ENCODE assay signal across 1 cellular context in the genomic region with DNA sequence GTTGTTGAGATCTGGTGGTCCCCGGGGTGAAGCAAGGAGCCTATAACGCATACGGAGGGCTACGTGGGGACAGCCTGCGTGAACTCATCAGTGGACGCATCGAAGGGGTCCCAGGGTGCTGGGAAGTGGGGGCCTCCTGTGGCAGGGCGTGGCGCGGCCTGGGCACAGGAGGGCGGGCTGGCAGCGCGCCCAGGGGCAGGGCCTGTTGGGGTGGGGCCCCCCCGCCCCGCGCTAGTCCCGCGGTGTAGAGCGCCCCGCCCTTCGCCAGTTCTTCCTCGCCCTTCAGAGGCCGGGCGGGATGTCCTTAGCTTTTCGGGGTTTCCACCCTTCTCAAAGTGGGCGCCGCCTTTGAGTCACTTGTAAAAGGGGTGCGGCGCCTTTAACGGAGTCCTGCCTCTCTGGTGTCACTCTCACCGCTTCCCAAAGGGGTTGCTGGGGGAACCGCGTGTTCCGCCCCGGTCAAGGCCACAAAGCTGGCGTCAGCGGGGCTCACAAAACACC.
TF ChIP-seq lines count a peak whose summit lies in the region.

No MANE protein-coding gene starts in this region.

TF ChIP-seq in IMR-90, 13 proteins besides CTCF, POLR2A, EP300 and RAD21:
- TF ChIP-seq RCOR1 (IDR thresholded peaks at IDR 0.05; ENCODE audit: insufficient replicate concordance, low read length) (no peak), MXI1 (IDR thresholded peaks at IDR 0.05; ENCODE audit: borderline replicate concordance, low read depth, low read length) (0 out of 2 replicates have a peak, but pooled peaks have one; percentile 24)
